In the genomic region with DNA sequence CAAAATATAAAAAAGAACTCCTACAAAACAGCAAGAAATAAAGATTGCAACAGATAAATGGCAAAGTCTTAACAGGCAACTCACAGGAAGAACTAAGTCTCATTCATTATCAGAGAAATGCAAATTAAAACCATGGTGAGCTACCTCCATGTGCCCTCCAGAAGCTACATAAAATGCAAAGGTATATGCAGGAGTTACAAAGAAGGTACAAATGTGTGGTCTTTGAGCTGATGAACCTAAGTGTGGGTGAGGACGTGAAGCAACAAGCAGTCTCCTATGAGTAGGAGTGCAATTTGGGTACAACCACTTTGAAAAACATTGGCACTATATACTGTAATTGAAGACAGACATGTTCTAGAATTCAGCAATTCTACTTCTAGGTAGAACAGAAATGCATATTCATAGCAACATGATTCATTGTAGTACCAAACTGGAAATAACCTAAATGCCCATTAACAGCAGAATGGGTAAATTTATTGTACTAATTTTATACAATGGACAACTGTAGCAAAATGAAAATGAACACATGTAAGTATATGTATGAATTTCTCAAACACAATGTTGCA, we compare ENCODE assay signal across 24 cellular contexts.
DNase-seq lines count a peak whose midpoint lies in the region; ATAC-seq and TF ChIP-seq lines count a peak whose summit lies in the region.
"Had no signal": no experiment of that assay in that cellular context is flagged by ENCODE, and none has a peak within 500 bp of the region (broad histone marks: within the 10 kb centered on the region; RNA-seq: fewer than 3 reads in every experiment).

No MANE protein-coding gene starts in this region.

- no peak overlapping the region for H3K4me3 ChIP-seq in upper lobe of right lung
- H3K4me3 ChIP-seq: neural progenitor cell, thoracic aorta had no signal

- intact Hi-C loops in upper lobe of right lung (cut with DNase I) = no loop called here

- ATAC-seq in GM18520 (IDR thresholded peaks at IDR 0.05; ENCODE audit: unreplicated experiment) (peak; percentile 53), GM21717 (IDR thresholded peaks at IDR 0.05; ENCODE audit: unreplicated experiment) (peak; percentile 49), HG03432 (IDR thresholded peaks at IDR 0.05; ENCODE audit: unreplicated experiment) (peak; percentile 66), HG02623 (IDR thresholded peaks at IDR 0.05; ENCODE audit: unreplicated experiment) (no peak), upper lobe of right lung (no peak)
- peak; percentile 78 for ATAC-seq in stimulated activated effector memory CD8-positive, alpha-beta T cell treated with anti-CD3 and anti-CD28 coated beads, Interleukin-12 subunit alpha, Interleukin-12 subunit beta, amount 100 ng/mL, for 72 hours
- ATAC-seq: activated CD8-positive, alpha-beta memory T cell treated with anti-CD3 and anti-CD28 coated beads, Interleukin-2, amount 10 ng/mL, durations not matched to agents 7 days and 5 days; right cardiac atrium had no signal

- no peak for DNase-seq in stimulated activated effector memory CD8-positive, alpha-beta T cell treated with anti-CD3 and anti-CD28 coated beads, Interleukin-12 subunit alpha, Interleukin-12 subunit beta, amount 100 ng/mL, for 72 hours (ENCODE audit: low spot score in 2 of 2)
- DNase-seq in glomerular visceral epithelial cell (ENCODE audit: extremely low spot score) (no peak), upper lobe of right lung (no peak)
- DNase-seq: activated CD4-positive, alpha-beta T cell treated with anti-CD3 and anti-CD28 coated beads, Interleukin-2, amount 10 ng/mL, durations not matched to agents 7 days and 5 days; activated CD8-positive, alpha-beta memory T cell treated with anti-CD3 and anti-CD28 coated beads, Interleukin-2, amount 10 ng/mL, durations not matched to agents 7 days and 5 days; CD4-positive, alpha-beta memory T cell; DMS153; head of caudate nucleus; HFFc6; kidney glomerular epithelial cell; NCI-H1417; right cardiac atrium; stimulated activated CD4-positive, alpha-beta T cell treated with anti-CD3 and anti-CD28 coated beads, Interleukin-4, amount 100 ng/mL, for 1 hour; stimulated activated naive CD4-positive, alpha-beta T cell; WERI-Rb-1 had no signal

- no peaks in the 10 kb centered on the region for H3K36me3 Mint-ChIP-seq in stimulated activated effector memory CD8-positive, alpha-beta T cell treated with anti-CD3 and anti-CD28 coated beads, Interleukin-12 subunit alpha, Interleukin-12 subunit beta, amount 100 ng/mL, for 72 hours
- H3K36me3 Mint-ChIP-seq: activated CD8-positive, alpha-beta memory T cell treated with anti-CD3 and anti-CD28 coated beads, Interleukin-2, amount 10 ng/mL, durations not matched to agents 7 days and 5 days; activated naive CD8-positive, alpha-beta T cell; CD4-positive, alpha-beta memory T cell; neural progenitor cell had no signal

- H3K4me1 ChIP-seq in upper lobe of right lung = no peaks in the 10 kb centered on the region
- H3K4me1 ChIP-seq: neural progenitor cell had no signal

- H3K27me3 ChIP-seq in upper lobe of right lung = peaks cover 7% of the 10 kb centered on the region
- H3K27me3 ChIP-seq: neural progenitor cell had no signal

- no peak overlapping the region for H3K27ac Mint-ChIP-seq in stimulated activated effector memory CD8-positive, alpha-beta T cell treated with anti-CD3 and anti-CD28 coated beads, Interleukin-12 subunit alpha, Interleukin-12 subunit beta, amount 100 ng/mL, for 72 hours
- H3K27ac Mint-ChIP-seq: activated CD4-positive, alpha-beta T cell treated with anti-CD3 and anti-CD28 coated beads, Interleukin-2, amount 10 ng/mL, durations not matched to agents 7 days and 5 days; activated naive CD8-positive, alpha-beta T cell; activated T-helper 1 cell treated with anti-CD3 and anti-CD28 coated beads, Interleukin-12 subunit alpha, Interleukin-12 subunit beta, Interleukin-2, Interleukin-4 antibody, amounts not matched to agents 30 ng/mL and 10 ng/mL and 1 ng/mL, durations not matched to agents 14 hours and 24 hours and 36 hours; HFFc6; neural progenitor cell; T-helper 2 cell treated with Interferon-gamma antibody and Interleukin-4, amounts not matched to agents 5 μg/mL and 100 μg/mL, for 36 hours had no signal

- no peak overlapping the region for H3K27ac ChIP-seq in upper lobe of right lung
- H3K27ac ChIP-seq: neural progenitor cell, thoracic aorta, WERI-Rb-1 had no signal

- H3K9me3 ChIP-seq in upper lobe of right lung = no peaks in the 10 kb centered on the region
- H3K9me3 ChIP-seq: thoracic aorta had no signal

- H3K4me1 Mint-ChIP-seq in stimulated activated effector memory CD8-positive, alpha-beta T cell treated with anti-CD3 and anti-CD28 coated beads, Interleukin-12 subunit alpha, Interleukin-12 subunit beta, amount 100 ng/mL, for 72 hours = peaks cover 12% of the 10 kb centered on the region
- H3K4me1 Mint-ChIP-seq: activated CD4-positive, alpha-beta T cell treated with anti-CD3 and anti-CD28 coated beads, Interleukin-2, amount 10 ng/mL, durations not matched to agents 7 days and 5 days; CD4-positive, alpha-beta memory T cell; neural progenitor cell had no signal

- TF ChIP-seq CTCF in upper lobe of right lung (IDR thresholded peaks at IDR 0.05) = no peak

- no peaks in the 10 kb centered on the region for H3K36me3 ChIP-seq in upper lobe of right lung
- H3K36me3 ChIP-seq: neural progenitor cell, thoracic aorta, WERI-Rb-1 had no signal

- H3K4me3 Mint-ChIP-seq in stimulated activated effector memory CD8-positive, alpha-beta T cell treated with anti-CD3 and anti-CD28 coated beads, Interleukin-12 subunit alpha, Interleukin-12 subunit beta, amount 100 ng/mL, for 72 hours = no peak overlapping the region
- H3K4me3 Mint-ChIP-seq: activated CD4-positive, alpha-beta T cell treated with anti-CD3 and anti-CD28 coated beads, Interleukin-2, amount 10 ng/mL, durations not matched to agents 7 days and 5 days; activated CD8-positive, alpha-beta memory T cell treated with anti-CD3 and anti-CD28 coated beads, Interleukin-2, amount 10 ng/mL, durations not matched to agents 7 days and 5 days; activated naive CD8-positive, alpha-beta T cell; activated T-helper 1 cell treated with anti-CD3 and anti-CD28 coated beads, Interleukin-12 subunit alpha, Interleukin-12 subunit beta, Interleukin-2, Interleukin-4 antibody, amounts not matched to agents 30 ng/mL and 10 ng/mL and 1 ng/mL, durations not matched to agents 14 hours and 24 hours and 36 hours; CD4-positive, alpha-beta memory T cell; HFFc6; neural progenitor cell; T-helper 2 cell treated with Interferon-gamma antibody and Interleukin-4, amounts not matched to agents 5 μg/mL and 100 μg/mL, for 36 hours had no signal

- no peaks in the 10 kb centered on the region for H3K9me3 Mint-ChIP-seq in stimulated activated effector memory CD8-positive, alpha-beta T cell treated with anti-CD3 and anti-CD28 coated beads, Interleukin-12 subunit alpha, Interleukin-12 subunit beta, amount 100 ng/mL, for 72 hours
- H3K9me3 Mint-ChIP-seq: activated CD4-positive, alpha-beta T cell treated with anti-CD3 and anti-CD28 coated beads, Interleukin-2, amount 10 ng/mL, durations not matched to agents 7 days and 5 days; activated T-helper 1 cell treated with anti-CD3 and anti-CD28 coated beads, Interleukin-12 subunit alpha, Interleukin-12 subunit beta, Interleukin-2, Interleukin-4 antibody, amounts not matched to agents 30 ng/mL and 10 ng/mL and 1 ng/mL, durations not matched to agents 14 hours and 24 hours and 36 hours; CD4-positive, alpha-beta memory T cell; HFFc6; neural progenitor cell; T-helper 2 cell treated with Interferon-gamma antibody and Interleukin-4, amounts not matched to agents 5 μg/mL and 100 μg/mL, for 36 hours had no signal

Comparison
In these comparisons a context has a peak if more than half of its experiments do, and no peak if none do; other contexts are left out.
1. ATAC-seq: peak in GM18520 (single experiment), GM21717 (single experiment), HG03432 (single experiment) and stimulated activated effector memory CD8-positive, alpha-beta T cell treated with anti-CD3 and anti-CD28 coated beads, Interleukin-12 subunit alpha, Interleukin-12 subunit beta, amount 100 ng/mL, for 72 hours (single experiment); none in HG02623 (single experiment) and upper lobe of right lung (single experiment).